ENCODE assay signal across 8 cellular contexts in the genomic region with DNA sequence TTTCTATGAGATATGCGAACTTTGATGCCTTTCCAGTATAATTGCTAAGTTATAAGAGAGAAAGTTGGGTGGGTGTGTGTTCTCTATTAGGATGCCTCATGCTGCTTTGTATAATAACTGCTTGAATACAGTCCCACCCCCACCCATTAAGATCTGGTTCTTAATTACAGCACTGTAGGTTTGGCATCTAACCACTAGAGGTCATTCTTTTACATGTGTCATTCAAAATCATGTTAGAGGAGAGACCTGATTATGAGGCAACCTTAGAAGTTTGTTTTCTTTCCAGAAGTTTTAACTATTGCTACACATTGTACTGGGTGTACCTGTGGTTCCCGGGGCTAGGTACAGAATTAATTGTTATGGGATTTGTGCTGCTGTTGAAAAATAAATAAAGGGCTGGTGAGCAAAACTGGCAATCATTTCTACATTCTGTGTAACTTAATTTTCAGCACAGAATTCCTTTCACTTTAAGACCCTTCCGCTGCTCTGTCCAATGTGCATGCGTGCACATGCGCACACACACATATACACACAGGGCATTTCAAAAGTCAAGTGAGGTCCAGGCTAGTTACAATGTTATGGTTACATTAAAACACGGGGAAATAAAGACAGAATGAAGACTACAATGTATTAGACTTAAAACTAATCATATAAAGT.
A peak's percentile ranks its signal among the peaks of the same experiment; 100 is the strongest.
DNase-seq lines count a peak whose midpoint lies in the region; ATAC-seq and TF ChIP-seq lines count a peak whose summit lies in the region.

No MANE protein-coding gene starts in this region.

- H3K4me1 ChIP-seq in PC-3 (ENCODE audit: insufficient read depth, low read length): no peaks in the 10 kb centered on the region
- no peaks in the 10 kb centered on the region for H3K4me1 ChIP-seq in spleen

- ATAC-seq in HG02885 (IDR thresholded peaks at IDR 0.05; ENCODE audit: poor library complexity, unreplicated experiment): peak; percentile 71
- ATAC-seq in PC-3: peak; percentile 56; the same call in 1 of the 2 replicates

- CTCF ChIA-PET in PC-3 (lab: Charles Lee): no interaction called here

- 65 to 72% (median 66%) methylated on average over 6 of the region's 6 CpGs for WGBS in spleen, 5 donors

- no peak overlapping the region for H3K27ac ChIP-seq in PC-3 (ENCODE audit: low read length)
- H3K27ac ChIP-seq in spleen: no peak overlapping the region

- H3K36me3 ChIP-seq in PC-3 (ENCODE audit: low read depth, low read length) (no peaks in the 10 kb centered on the region), spleen (no peaks in the 10 kb centered on the region)

- intact Hi-C loops in PC-3 (cut with micrococcal nuclease): no loop called here
- intact Hi-C loops in spleen (cut with DNase I; ENCODE audit: low total_unique reads): no loop called here
- intact Hi-C loops in posterior cingulate gyrus (cut with DNase I): loop anchor here (10.0 kb wide), 1 partner anchor 377 kb away; no protein-coding TSS in a partner anchor

- peak overlapping the region; percentile 60 for H3K4me2 ChIP-seq in PC-3 (ENCODE audit: low read length)

- POLR2A ChIA-PET in PC-3 (lab: Charles Lee; ENCODE audit: unreplicated experiment): no interaction called here

- DNase-seq in GM13977 (ENCODE audit: low spot score) (peak; percentile 24), PC-3 (peak; percentile 58), globus pallidus (ENCODE audit: low spot score) (peak; percentile 17), spleen (no peak), NCI-H524 treated with DMSO at 0.1 percent for 48 hours (lab: John Stamatoyannopoulos, UW) (no peak), occipital lobe (lab: John Stamatoyannopoulos, UW) (no peak), posterior cingulate gyrus (no peak)

- H4K20me1 ChIP-seq in PC-3 (ENCODE audit: low read length): no peaks in the 10 kb centered on the region

- H3K79me2 ChIP-seq in PC-3 (ENCODE audit: low read length): no peaks in the 10 kb centered on the region

- H3K4me3 ChIP-seq in PC-3 (ENCODE audit: low read length) (peak overlapping the region; percentile 39; the same call in 1 of the 2 replicates), spleen (no peak overlapping the region)

- BruUV-seq in PC-3 (replicated peaks; lab: Mats Ljungman, UMichigan): no TSS peak

- H2AFZ ChIP-seq in PC-3 (ENCODE audit: low read length): peak overlapping the region; percentile 43; the same call in 1 of the 2 replicates

- H3K27me3 ChIP-seq in PC-3 (ENCODE audit: low read length) (no peaks in the 10 kb centered on the region), spleen (replicated peaks in 1 of 7) (no peaks in the 10 kb centered on the region)

- in situ Hi-C loops in GM13977 (cut with MboI; ENCODE audit: low pct_unique_long_range_greater_than_20kb, low sequenced_read_pairs, unreplicated experiment): no loop called here

- no peak for TF ChIP-seq POLR2A in spleen (IDR thresholded peaks at IDR 0.05)

- TF ChIP-seq CTCF in GM13977 (IDR thresholded peaks at IDR 0.05; ENCODE audit: extremely low read depth, insufficient read depth, missing control alignments) (peak; percentile 64), PC-3 (conservative IDR thresholded peaks at IDR 0.05; ENCODE audit: low read depth, low read length) (peak; percentile 69), spleen (IDR thresholded peaks at IDR 0.05 in 8 of 11, conservative IDR thresholded peaks at IDR 0.05 in 3 of 11) (peak in 7 of 11 experiments; percentile 18 to 42 (median 35))

- H3K9ac ChIP-seq in PC-3 (ENCODE audit: low read length): no peak overlapping the region

- H3K9me2 ChIP-seq in PC-3 (replicated peaks; ENCODE audit: low read length): no peaks in the 10 kb centered on the region

- no peaks in the 10 kb centered on the region for H3F3A ChIP-seq in PC-3 (ENCODE audit: low read length, unreplicated experiment)

- H3K9me3 ChIP-seq in PC-3 (ENCODE audit: low read length) (no peaks in the 10 kb centered on the region), spleen (no peaks in the 10 kb centered on the region)

Comparison
In these comparisons a context has a peak if more than half of its experiments do, and no peak if none do; other contexts are left out.
1. DNase-seq: peak in GM13977 (single experiment), PC-3 (single experiment) and globus pallidus (single experiment); none in spleen (single experiment), NCI-H524 treated with DMSO at 0.1 percent for 48 hours (single experiment), occipital lobe (single experiment) and posterior cingulate gyrus (0 of 10).
2. Peak in every context shown above with its lines, with median percentiles within 50 percentile points of each other: CTCF ChIP-seq.